1 cellular context compared by ENCODE assay signal in genomic region chr14:104724981-104725771, GRCh38.
TF ChIP-seq lines count a peak whose summit lies in the region.

No MANE protein-coding gene starts in this region.

TF ChIP-seq in GM23338, 12 proteins besides CTCF, POLR2A, EP300 and RAD21 (continued from another document):
- TF ChIP-seq ZNF462 (CRISPR knock-in tag; IDR thresholded peaks at IDR 0.05): no peak
- TF ChIP-seq POLR2AphosphoS5 (IDR thresholded peaks at IDR 0.05; ENCODE audit: low read depth): no peak
- no peak for TF ChIP-seq NANOG (IDR thresholded peaks at IDR 0.05; ENCODE audit: borderline replicate concordance)
- TF ChIP-seq ZNF114 (CRISPR knock-in tag; IDR thresholded peaks at IDR 0.05): no peak
